16 cellular contexts compared by ENCODE assay signal in the genomic region with DNA sequence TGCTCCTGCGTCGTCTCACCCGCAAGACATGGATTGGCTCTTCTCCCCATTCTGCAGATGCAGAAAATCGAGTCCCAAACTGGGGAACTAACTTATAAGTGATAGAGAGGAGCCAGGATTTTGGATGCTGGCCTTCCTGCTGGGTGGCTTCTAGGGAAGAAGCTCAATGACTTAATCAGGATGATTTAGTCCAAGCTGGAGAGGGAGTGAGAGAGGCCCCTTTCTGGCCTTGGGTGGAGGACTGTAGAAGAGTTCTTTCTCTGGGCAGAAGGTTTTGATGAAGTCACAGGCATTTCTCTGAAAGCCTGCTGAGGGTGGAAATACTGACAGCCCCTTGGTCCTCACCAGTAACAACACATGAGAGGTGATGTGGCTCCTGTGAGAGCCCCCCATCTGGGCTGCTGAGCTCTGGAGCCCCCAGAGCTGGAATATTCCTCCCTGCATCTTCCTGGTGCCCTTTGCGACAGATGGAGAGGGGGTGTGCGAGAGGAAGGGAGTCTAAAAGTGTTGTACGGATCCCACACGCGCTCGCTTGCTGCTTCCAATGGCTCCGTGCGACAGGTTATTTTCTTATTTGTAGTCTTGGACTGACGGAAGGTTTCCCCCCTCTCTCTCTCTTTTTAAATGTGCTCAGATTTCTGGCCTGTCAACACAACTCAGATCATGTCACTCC. TPM values are rescaled to one million over a fixed set of nuclear protein-coding genes. Genes with fewer than 3 reads are reported as not detected.
A peak's percentile ranks its signal among the peaks of the same experiment; 100 is the strongest.
DNase-seq lines count a peak whose midpoint lies in the region; ATAC-seq, FAIRE-seq and TF ChIP-seq lines count a peak whose summit lies in the region.
"Had no signal": no experiment of that assay in that cellular context is flagged by ENCODE, and none has a peak within 500 bp of the region (broad histone marks: within the 10 kb centered on the region; RNA-seq: fewer than 3 reads in every experiment).

No MANE protein-coding gene starts in this region.

- TF ChIP-seq EP300 in HepG2 (IDR thresholded peaks at IDR 0.05; ENCODE audit: low read depth in 2 of 2, low read length in 2 of 2) = no peak
- TF ChIP-seq EP300 in HepG2 (CRISPR knock-in tag; IDR thresholded peaks at IDR 0.05; ENCODE audit: borderline replicate concordance) = no peak

- FAIRE-seq in HepG2 (lab: Jason Lieb, UNC) = no peak

- CTCF ChIA-PET in HepG2 (lab: Yijun Ruan, JAX; ENCODE audit: low intra/inter-chr PET ratio, low total read pairs) = no interaction called here

- H3K27ac ChIP-seq in HepG2 (ENCODE audit: extremely low read length, insufficient read depth, low read length) (no peak overlapping the region), right lobe of liver (no peak overlapping the region), cingulate gyrus (ENCODE audit: low read depth, low read length) (peak overlapping the region; percentile 88), muscle layer of duodenum (ENCODE audit: low read length) (peak overlapping the region; percentile 58), vagina (peak overlapping the region; percentile 95)
- H3K27ac ChIP-seq: PC-9 had no signal

- peaks cover 40% of the 10 kb centered on the region for H3K4me1 ChIP-seq in HepG2 (ENCODE audit: insufficient read depth, low read length)
- H3K4me1 ChIP-seq in right lobe of liver = peaks cover 0 to 16% (median 1%) of the 10 kb centered on the region in 4 donors
- peaks cover 22 to 44% of the 10 kb centered on the region in 2 donors for H3K4me1 ChIP-seq in muscle layer of duodenum (ENCODE audit: control insufficient read depth in 1 of 2, insufficient read depth in 2 of 2, low read length in 2 of 2)
- H3K4me1 ChIP-seq in vagina = peaks cover 59% of the 10 kb centered on the region

- H3K27me3 Mint-ChIP-seq in HFFc6 (ENCODE audit: insufficient read depth) = no peaks in the 10 kb centered on the region

- H3K79me2 ChIP-seq in HepG2 (ENCODE audit: insufficient read depth, low read length) = peaks cover 8% of the 10 kb centered on the region

- no peaks in the 10 kb centered on the region for H3K9me3 Mint-ChIP-seq in HFFc6
- H3K9me3 Mint-ChIP-seq: activated CD4-positive, alpha-beta memory T cell treated with anti-CD3 and anti-CD28 coated beads, Interleukin-2, amount 10 ng/mL, durations not matched to agents 7 days and 5 days; central memory CD8-positive, alpha-beta T cell; naive thymus-derived CD8-positive, alpha-beta T cell had no signal

- TF ChIP-seq CTCF in HepG2 (CRISPR knock-in tag; IDR thresholded peaks at IDR 0.05) (no peak), right lobe of liver (IDR thresholded peaks at IDR 0.05) (no peak), vagina (IDR thresholded peaks at IDR 0.05) (no peak), HFFc6 (IDR thresholded peaks at IDR 0.05) (no peak)

- H4K20me1 ChIP-seq in HepG2 (ENCODE audit: insufficient read depth, low read length) = peaks cover 2% of the 10 kb centered on the region; the same call in 1 of the 2 replicates

- H3K36me3 ChIP-seq in HepG2 (replicated peaks in 1 of 2; ENCODE audit: control insufficient read depth in 1 of 2, insufficient read depth in 2 of 2, low read length in 2 of 2) (no peaks in the 10 kb centered on the region), right lobe of liver (peaks cover 0 to 4% (median 0%) of the 10 kb centered on the region in 4 donors), muscle layer of duodenum (ENCODE audit: control insufficient read depth in 1 of 2, insufficient read depth in 2 of 2, low read length in 2 of 2) (no peaks in the 10 kb centered on the region), vagina (no peaks in the 10 kb centered on the region)

- DNase-seq in HepG2 (ENCODE audit: low spot score) = no peak
- no peak for DNase-seq in right lobe of liver
- DNase-seq in vagina (ENCODE audit: extremely low spot score in 2 of 2) = no peak
- no peak for DNase-seq in HFFc6
- no peak for DNase-seq in NOMO-1 (lab: John Stamatoyannopoulos, UW; ENCODE audit: unreplicated experiment in 2 of 2)
- no peak for DNase-seq in hepatic stellate cell (ENCODE audit: low spot score)
- DNase-seq: activated CD4-positive, alpha-beta memory T cell treated with anti-CD3 and anti-CD28 coated beads, Interleukin-2, amount 10 ng/mL, durations not matched to agents 7 days and 5 days; activated gamma-delta T cell; DMS53; naive thymus-derived CD8-positive, alpha-beta T cell; NCI-H226; PC-9; T-helper 2 cell had no signal

- no peaks in the 10 kb centered on the region; the same call in 1 of the 2 replicates for H3K36me3 Mint-ChIP-seq in HFFc6 (ENCODE audit: low read depth)
- H3K36me3 Mint-ChIP-seq: naive thymus-derived CD8-positive, alpha-beta T cell had no signal

- no peak for TF ChIP-seq RAD21 in HepG2 (CRISPR knock-in tag; IDR thresholded peaks at IDR 0.05)

- H3K4me2 ChIP-seq in HepG2 (ENCODE audit: low read depth, low read length) = no peak overlapping the region
- H3K4me2 ChIP-seq: PC-9 had no signal

- peaks cover 29% of the 10 kb centered on the region for H3K4me1 Mint-ChIP-seq in HFFc6 (ENCODE audit: low read depth)

- TF ChIP-seq POLR2A in HepG2 (IDR thresholded peaks at IDR 0.05; ENCODE audit: insufficient read depth in 1 of 2, low read depth in 2 of 2, low read length in 2 of 2) (no peak), right lobe of liver (IDR thresholded peaks at IDR 0.05) (no peak), vagina (IDR thresholded peaks at IDR 0.05) (no peak)

- POLR2A ChIA-PET in HepG2 (lab: Yijun Ruan, JAX) = no interaction called here

- BruUV-seq in HepG2 (replicated peaks; lab: Mats Ljungman, UMichigan) = no TSS peak

- no peak overlapping the region for H3K27ac Mint-ChIP-seq in HFFc6
- H3K27ac Mint-ChIP-seq: activated CD4-positive, alpha-beta memory T cell treated with anti-CD3 and anti-CD28 coated beads, Interleukin-2, amount 10 ng/mL, durations not matched to agents 7 days and 5 days had no signal

- H3K4me3 Mint-ChIP-seq in HFFc6 = no peak overlapping the region
- H3K4me3 Mint-ChIP-seq: activated CD4-positive, alpha-beta memory T cell treated with anti-CD3 and anti-CD28 coated beads, Interleukin-2, amount 10 ng/mL, durations not matched to agents 7 days and 5 days; central memory CD8-positive, alpha-beta T cell had no signal

- no peak for ATAC-seq in HepG2
- no peak for ATAC-seq in right lobe of liver
- ATAC-seq: naive thymus-derived CD8-positive, alpha-beta T cell had no signal

- H3K27me3 ChIP-seq in HepG2 (ENCODE audit: control insufficient read depth in 1 of 2, insufficient read depth in 2 of 2, low read length in 2 of 2) (peaks cover 8 to 14% of the 10 kb centered on the region in 2 experiments; a peak in 4 of 5 replicates), right lobe of liver (no peaks in the 10 kb centered on the region), muscle layer of duodenum (ENCODE audit: low read depth, low read length) (no peaks in the 10 kb centered on the region), vagina (no peaks in the 10 kb centered on the region)

- intact Hi-C loops in HepG2 (cut with micrococcal nuclease; ENCODE audit: unreplicated experiment) (loop anchor here (5.0 kb wide), 1 partner anchor 194 kb away; no protein-coding TSS in a partner anchor), right lobe of liver (cut with DNase I) (no loop called here), vagina (cut with DNase I) (no loop called here)

- in situ Hi-C loops in HepG2 (cut with HindIII; ENCODE audit: extremely low pct_ligation_motif_present, low pct_unique_long_range_greater_than_20kb) = no loop called here

- H2AFZ ChIP-seq in HepG2 (ENCODE audit: low read length) = no peak overlapping the region
- H2AFZ ChIP-seq: PC-9 had no signal

- H3K9ac ChIP-seq in HepG2 (ENCODE audit: insufficient read depth, low read depth, low read length) = no peak overlapping the region

- 90% methylated on average over 13 of the region's 13 CpGs for WGBS in HepG2 (ENCODE audit: low lambda C conversion rate)
- 94% methylated on average over 5 of the region's 13 CpGs for WGBS in right lobe of liver (ENCODE audit: insufficient coverage, low coverage, low lambda C conversion rate, missing lambda C conversion rate)

- H3K4me3 ChIP-seq in HepG2 (replicated peaks in 1 of 3; ENCODE audit: insufficient read depth in 1 of 3, low read depth in 2 of 3, low read length in 3 of 3) (no peak overlapping the region), right lobe of liver (no peak overlapping the region), muscle layer of duodenum (ENCODE audit: low read depth in 1 of 2, low read length in 2 of 2) (peak overlapping the region in 1 of 2 donors; percentile 8), vagina (no peak overlapping the region)
- H3K4me3 ChIP-seq: PC-9 had no signal

- H3K9me3 ChIP-seq in HepG2 (ENCODE audit: low read length) (no peaks in the 10 kb centered on the region), right lobe of liver (no peaks in the 10 kb centered on the region), muscle layer of duodenum (ENCODE audit: control insufficient read depth in 1 of 2, low read length in 2 of 2) (no peaks in the 10 kb centered on the region), vagina (no peaks in the 10 kb centered on the region)

RNA-seq across cellular contexts. Expression of a gene that starts 3.4 kb away (rescaled TPM):
- total RNA-seq in HepG2 (2016; rRNA removed; fragmentation: Illumina TruSeq; extraction: Trizol) (13.1 and 17.6 TPM in 2 replicates), right lobe of liver (10 to 100 TPM; 26.8 to 42.7 (median 34.8) TPM), vagina (52.3 TPM)
- 7.1 and 7.6 TPM in 2 replicates for total RNA-seq in HepG2 (2016; cell fraction: cytosol; rRNA removed; fragmentation: Illumina TruSeq; extraction: Trizol; ENCODE audit: low read depth)
- 12.0 and 17.3 TPM in 2 replicates for total RNA-seq in HepG2 (2016; cell fraction: insoluble cytoplasmic fraction; rRNA removed; fragmentation: Illumina TruSeq; extraction: Trizol)
- total RNA-seq in HepG2 (2016; cell fraction: membrane; rRNA removed; fragmentation: Illumina TruSeq; extraction: Trizol) = 23.3 and 25.2 TPM in 2 replicates
- 17.5 and 21.7 TPM in 2 replicates for total RNA-seq in HepG2 (2016; cell fraction: nucleus; rRNA removed; fragmentation: Illumina TruSeq; extraction: Trizol)
- 6.8 and 7.2 TPM in 2 replicates for polyA plus RNA-seq in HepG2 (2011; rRNA removed)
- 5.4 and 6.5 TPM in 2 replicates for polyA plus RNA-seq in HepG2 (2011; cell fraction: cytosol; rRNA removed)
- polyA plus RNA-seq in HepG2 (2011; cell fraction: nucleus; rRNA removed) = 9.1 and 9.3 TPM in 2 replicates
- 2.7 and 4.8 TPM in 2 replicates for polyA plus RNA-seq in HepG2 (2012)
- polyA plus RNA-seq in HepG2 (2016; cell fraction: cytosol; fragmentation: Illumina TruSeq; extraction: Trizol; ENCODE audit: low read depth) = 20.1 and 21.9 TPM in 2 replicates
- polyA plus RNA-seq in HepG2 (2016; cell fraction: insoluble cytoplasmic fraction; fragmentation: Illumina TruSeq; extraction: Trizol; ENCODE audit: low read depth) = 23.3 and 30.2 TPM in 2 replicates
- 44.9 and 45.6 TPM in 2 replicates for polyA plus RNA-seq in HepG2 (2016; cell fraction: membrane; fragmentation: Illumina TruSeq; extraction: Trizol; ENCODE audit: low read depth)
- polyA plus RNA-seq in HepG2 (2016; cell fraction: nucleus; fragmentation: Illumina TruSeq; extraction: Trizol; ENCODE audit: insufficient read depth, low read depth) = 53.5 and 55.1 TPM in 2 replicates
- polyA minus RNA-seq in HepG2 (2011; rRNA and poly(A)+ RNA removed; ENCODE audit: low replicate concordance) = 0.05 and 6.2 TPM in 2 replicates
- polyA minus RNA-seq in HepG2 (2011; cell fraction: cytosol; rRNA and poly(A)+ RNA removed) = 2.5 and 3.8 TPM in 2 replicates
- polyA minus RNA-seq in HepG2 (2011; cell fraction: nucleus; rRNA and poly(A)+ RNA removed) = 2.4 and 2.6 TPM in 2 replicates
- 10 to 100 TPM; 44.0 to 66.2 (median 47.5) TPM for total RNA-seq in HFFc6 (2021; fragmentation: NEBNext Ultra II Directional; extraction: Animal tissue kit (Norgen Biotek cat#: 25700))
- total RNA-seq: activated CD4-positive, alpha-beta memory T cell treated with anti-CD3 and anti-CD28 coated beads, Interleukin-2, amount 10 ng/mL, durations not matched to agents 7 days and 5 days had no signal

Comparison
In these comparisons a context has a peak if more than half of its experiments do, and no peak if none do; other contexts are left out.
1. H3K27ac ChIP-seq: peak in cingulate gyrus (single experiment), muscle layer of duodenum (single experiment) and vagina (single experiment); none in HepG2 (single experiment) and right lobe of liver (0 of 3).